In the genomic region with DNA sequence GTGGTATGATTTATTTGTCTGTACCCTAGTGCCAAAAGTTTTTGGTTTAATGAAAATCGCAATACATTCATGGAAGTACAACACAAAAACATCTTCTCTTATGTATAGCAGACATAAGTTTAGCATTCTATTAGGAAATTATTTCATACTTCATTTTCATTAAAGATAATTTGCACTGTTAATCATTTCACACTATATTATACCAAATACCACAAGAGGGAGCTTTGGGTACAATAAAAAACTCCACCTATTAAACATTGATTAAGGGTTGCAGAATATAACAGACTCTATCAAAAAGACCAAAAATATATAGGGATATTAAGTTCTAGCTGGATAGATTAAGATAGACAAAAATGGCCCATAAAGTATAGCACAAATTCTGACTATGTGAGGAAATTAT, we compare ENCODE assay signal across 10 cellular contexts.
DNase-seq lines count a peak whose midpoint lies in the region; ATAC-seq and TF ChIP-seq lines count a peak whose summit lies in the region.
"Had no signal": no experiment of that assay in that cellular context is flagged by ENCODE, and none has a peak within 500 bp of the region (broad histone marks: within the 10 kb centered on the region; RNA-seq: fewer than 3 reads in every experiment).

No MANE protein-coding gene starts in this region.

- no peak overlapping the region for H3T11ph ChIP-seq in H9 (ENCODE audit: low read length)

- in situ Hi-C loops in ACHN (cut with HindIII; ENCODE audit: low pct_ligation_motif_present, low pct_unique_long_range_greater_than_20kb, low sequenced_read_pairs): no loop called here

- H4K8ac ChIP-seq in H9 (replicated peaks; ENCODE audit: insufficient read length, low read depth, low read length): no peak overlapping the region

- ATAC-seq in natural killer cell: no peak
- ATAC-seq in GM18858 (IDR thresholded peaks at IDR 0.05; ENCODE audit: unreplicated experiment): no peak

- H3K4me1 Mint-ChIP-seq in H9 (no peaks in the 10 kb centered on the region), natural killer cell (peaks cover 11 to 22% of the 10 kb centered on the region in 2 donors)

- H3K23me2 ChIP-seq in H9 (ENCODE audit: insufficient read length, low read depth, low read length, poor library complexity, severe bottlenecking): no peaks in the 10 kb centered on the region

- H3K27ac Mint-ChIP-seq in H9 (no peak overlapping the region), natural killer cell (no peak overlapping the region)
- H3K27ac Mint-ChIP-seq: stimulated activated naive CD8-positive, alpha-beta T cell treated with anti-CD3 and anti-CD28 coated beads, Interleukin-15, Interleukin-2, amounts not matched to agents 100 ng/mL and 50 ng/mL, for 24 hours had no signal

- no peak overlapping the region for H3K27ac ChIP-seq in H9 (ENCODE audit: insufficient read length, low read depth, low read length)
- no peak overlapping the region for H3K27ac ChIP-seq in adrenal gland

- H3K14ac ChIP-seq in H9 (ENCODE audit: insufficient read depth, low read length): no peak overlapping the region

- H3K4ac ChIP-seq in H9 (ENCODE audit: low read depth, low read length): no peak overlapping the region

- no peak overlapping the region for H2BK120ac ChIP-seq in H9 (ENCODE audit: low read depth, low read length, poor library complexity, severe bottlenecking)

- no peak overlapping the region for H2AK5ac ChIP-seq in H9 (ENCODE audit: insufficient read length, low read length)

- H2BK15ac ChIP-seq in H9 (ENCODE audit: low read depth, low read length): no peak overlapping the region

- H3K36me3 Mint-ChIP-seq in H9 (ENCODE audit: insufficient read depth in 1 of 3, low read depth in 3 of 3) (no peaks in the 10 kb centered on the region), natural killer cell (no peaks in the 10 kb centered on the region)

- no peaks in the 10 kb centered on the region for H4K20me1 ChIP-seq in H9 (ENCODE audit: control insufficient read depth, insufficient read depth, insufficient read length)

- no peak overlapping the region for H2BK20ac ChIP-seq in H9 (ENCODE audit: low read depth, low read length, poor library complexity, severe bottlenecking)

- H4K91ac ChIP-seq in H9 (ENCODE audit: insufficient read length, low read depth, low read length): no peak overlapping the region

- no peak overlapping the region for H4K5ac ChIP-seq in H9 (ENCODE audit: insufficient read length, low read depth, low read length)

- H3K4me2 ChIP-seq in H9 (ENCODE audit: insufficient read depth, insufficient read length, low read length): no peak overlapping the region

- no peak overlapping the region for H3K4me3 Mint-ChIP-seq in H9
- H3K4me3 Mint-ChIP-seq in natural killer cell: no peak overlapping the region
- H3K4me3 Mint-ChIP-seq: stimulated activated naive CD8-positive, alpha-beta T cell treated with anti-CD3 and anti-CD28 coated beads, Interleukin-15, Interleukin-2, amounts not matched to agents 100 ng/mL and 50 ng/mL, for 24 hours had no signal

- no peak overlapping the region for H3K4me3 ChIP-seq in adrenal gland

- H3K27me3 Mint-ChIP-seq in H9 (ENCODE audit: low read depth): no peaks in the 10 kb centered on the region
- no peaks in the 10 kb centered on the region for H3K27me3 Mint-ChIP-seq in natural killer cell (ENCODE audit: low read depth in 2 of 2)
- H3K27me3 Mint-ChIP-seq: stimulated activated naive CD8-positive, alpha-beta T cell treated with anti-CD3 and anti-CD28 coated beads, Interleukin-15, Interleukin-2, amounts not matched to agents 100 ng/mL and 50 ng/mL, for 24 hours had no signal

- peak; percentile 48 for DNase-seq in ACHN
- DNase-seq in H9: no peak
- no peak for DNase-seq in adrenal gland
- DNase-seq in left kidney (ENCODE audit: low read depth, low spot score): peak; percentile 11
- no peak for DNase-seq in epidermal melanocyte (ENCODE audit: insufficient read length, low spot score)
- no peak for DNase-seq in natural killer cell
- no peak for DNase-seq in GF-D8 (lab: John Stamatoyannopoulos, UW)
- DNase-seq: islet precursor cell had no signal

- no peak overlapping the region for H2AFZ ChIP-seq in H9 (ENCODE audit: low read length)

- H2BK5ac ChIP-seq in H9 (ENCODE audit: insufficient read length, low read length): no peak overlapping the region

- no CpG with 5 or more reads among the region's 1 CpG for WGBS in H9 (ENCODE audit: extremely low coverage, insufficient read length, low lambda C conversion rate)
- WGBS in adrenal gland, 4 donors: 34 to 49% (median 43%) methylated on average over 1 of the region's 1 CpG

- no peaks in the 10 kb centered on the region for H3K36me3 ChIP-seq in adrenal gland (replicated peaks in 1 of 2)

- no peaks in the 10 kb centered on the region for H3K27me3 ChIP-seq in H9 (ENCODE audit: insufficient read depth, low read length)
- H3K27me3 ChIP-seq in adrenal gland: no peaks in the 10 kb centered on the region

- no peak overlapping the region for H2BK12ac ChIP-seq in H9 (ENCODE audit: insufficient read length, low read depth, low read length)

- H3K9me3 ChIP-seq in H9 (ENCODE audit: control insufficient read depth, low read depth, low read length) (no peaks in the 10 kb centered on the region), adrenal gland (replicated peaks in 1 of 3) (no peaks in the 10 kb centered on the region)

- no peak overlapping the region for H3K18ac ChIP-seq in H9 (ENCODE audit: insufficient read length, low read depth, low read length)

- no peak for TF ChIP-seq POLR2A in adrenal gland (IDR thresholded peaks at IDR 0.05)

- intact Hi-C loops in adrenal gland (cut with DNase I): loop anchor here in 1 of 2 donors (2.0 to 10.0 kb wide), 2 partner anchors 100 to 176 kb away; no protein-coding TSS in a partner anchor
- intact Hi-C loops in natural killer cell (cut with micrococcal nuclease): loop anchor here (10.0 kb wide), 1 partner anchor 350 kb away; no protein-coding TSS in a partner anchor

- no peak overlapping the region for H3K9ac ChIP-seq in H9 (ENCODE audit: extremely low read depth, insufficient read length, low read length)

- no peak overlapping the region for H3K56ac ChIP-seq in H9 (ENCODE audit: insufficient read length, low read depth, low read length)

- H3K9me3 Mint-ChIP-seq in H9 (no peaks in the 10 kb centered on the region), natural killer cell (no peaks in the 10 kb centered on the region)
- H3K9me3 Mint-ChIP-seq: stimulated activated naive CD8-positive, alpha-beta T cell treated with anti-CD3 and anti-CD28 coated beads, Interleukin-15, Interleukin-2, amounts not matched to agents 100 ng/mL and 50 ng/mL, for 24 hours had no signal

- H3K4me1 ChIP-seq in H9 (ENCODE audit: insufficient read depth, low read length) (no peaks in the 10 kb centered on the region), adrenal gland (replicated peaks in 1 of 2) (peaks cover 0 to 9% of the 10 kb centered on the region in 2 donors)

- no peaks in the 10 kb centered on the region for H3K79me2 ChIP-seq in H9 (ENCODE audit: insufficient read depth, low read length)

- peak; percentile 53 for TF ChIP-seq CTCF in H9 (conservative IDR thresholded peaks at IDR 0.05)
- peak; percentile 36 to 72 (median 58) for TF ChIP-seq CTCF in adrenal gland (IDR thresholded peaks at IDR 0.05)
- TF ChIP-seq CTCF in natural killer cell (IDR thresholded peaks at IDR 0.05): no peak

- H3K79me1 ChIP-seq in H9 (ENCODE audit: insufficient read depth, low read depth, low read length, poor library complexity, severe bottlenecking): no peaks in the 10 kb centered on the region

- no peak overlapping the region for H3K23ac ChIP-seq in H9 (ENCODE audit: insufficient read length, low read depth, low read length)

Comparison
In these comparisons a context has a peak if more than half of its experiments do, and no peak if none do; other contexts are left out.
1. DNase-seq: peak in ACHN (single experiment) and left kidney (single experiment); none in H9 (single experiment), adrenal gland (0 of 7), epidermal melanocyte (single experiment), natural killer cell (single experiment) and GF-D8 (single experiment).